ENCODE assay signal across 16 cellular contexts in the genomic region with DNA sequence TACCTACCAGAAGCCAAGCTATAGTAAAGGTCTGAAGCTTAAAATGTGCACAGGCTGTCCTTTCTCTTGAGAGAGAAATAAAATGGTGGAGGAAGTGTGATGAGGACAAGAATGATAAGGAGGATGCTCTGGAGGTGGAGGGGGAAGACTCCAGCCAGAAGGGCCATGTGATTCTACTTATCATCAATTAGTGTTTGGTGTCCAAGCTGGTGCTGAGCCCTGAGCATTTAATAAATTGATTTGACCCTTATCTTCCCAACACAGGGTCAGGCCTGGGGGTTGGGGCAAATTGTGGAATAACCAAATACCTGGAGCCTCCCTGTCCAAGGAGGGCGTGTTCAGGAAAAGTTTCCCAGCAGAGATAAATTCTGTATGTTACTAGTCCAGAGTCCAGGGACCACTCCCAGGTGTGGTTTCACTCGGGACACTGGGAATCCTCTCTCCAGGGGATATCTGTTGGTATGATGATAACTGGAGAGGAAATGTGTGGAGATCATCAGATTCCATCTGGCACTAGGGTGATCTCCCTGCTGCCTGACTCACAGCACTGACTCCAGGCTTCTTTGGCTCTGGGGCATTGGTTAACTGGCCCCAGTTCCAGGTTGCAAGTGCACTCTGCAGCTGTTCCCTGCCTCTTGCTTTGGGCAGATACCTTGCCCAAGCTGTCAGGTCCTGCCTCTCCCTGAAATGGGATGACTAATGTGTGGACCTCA. TPM values are rescaled to one million over a fixed set of nuclear protein-coding genes. Genes with fewer than 3 reads are reported as not detected.
A peak's percentile ranks its signal among the peaks of the same experiment; 100 is the strongest.
DNase-seq lines count a peak whose midpoint lies in the region; ATAC-seq, FAIRE-seq and TF ChIP-seq lines count a peak whose summit lies in the region.
"Had no signal": no experiment of that assay in that cellular context is flagged by ENCODE, and none has a peak within 500 bp of the region (broad histone marks: within the 10 kb centered on the region; RNA-seq: fewer than 3 reads in every experiment).

No MANE protein-coding gene starts in this region.

- intact Hi-C loops in spleen (cut with DNase I; ENCODE audit: low total_unique reads), result no loop called here

- WGBS in spleen, 5 donors, result 43 to 81% (median 75%) methylated on average over 2 of the region's 2 CpGs

- peaks cover 0 to 19% (median 14%) of the 10 kb centered on the region in 7 donors for H3K27me3 ChIP-seq in spleen (replicated peaks in 1 of 7)
- H3K27me3 ChIP-seq: cardiac muscle cell had no signal

- FAIRE-seq in GM12892 (lab: Jason Lieb, UNC), result no peak

- H3K4me1 Mint-ChIP-seq in osteocyte (ENCODE audit: unreplicated experiment), result peaks cover 11% of the 10 kb centered on the region

- TF ChIP-seq POLR2A in spleen (IDR thresholded peaks at IDR 0.05) (no peak), GM12892 (IDR thresholded peaks at IDR 0.05; ENCODE audit: low read depth, low read length) (no peak)

- no peak overlapping the region for H3K4me3 Mint-ChIP-seq in osteocyte (ENCODE audit: unreplicated experiment)
- H3K4me3 Mint-ChIP-seq: activated naive CD8-positive, alpha-beta T cell; natural killer cell had no signal

- H3K36me3 Mint-ChIP-seq in osteocyte (ENCODE audit: unreplicated experiment), result no peaks in the 10 kb centered on the region
- H3K36me3 Mint-ChIP-seq: activated naive CD8-positive, alpha-beta T cell; natural killer cell had no signal

- no peaks in the 10 kb centered on the region for H3K9me3 ChIP-seq in spleen
- H3K9me3 ChIP-seq: left ventricle myocardium inferior, stomach had no signal

- DNase-seq in NCI-H524 (lab: John Stamatoyannopoulos, UW) (peak; percentile 11 to 30), NCI-H524 treated with DMSO at 0.1 percent for 48 hours (lab: John Stamatoyannopoulos, UW) (no peak), RPMI7951 (ENCODE audit: low read depth) (peak; percentile 98), fibroblast of mammary gland (ENCODE audit: low read depth) (peak; percentile 47), spleen (peak; percentile 32), GM12892 (ENCODE audit: insufficient read length) (no peak), osteocyte (ENCODE audit: extremely low spot score, unreplicated experiment) (no peak)
- DNase-seq: activated CD8-positive, alpha-beta memory T cell treated with anti-CD3 and anti-CD28 coated beads, Interleukin-2, amount 50 U/mL, for 48 hours; left ventricle myocardium inferior; natural killer cell; NCI-H2081; stomach had no signal

- H3K9me3 Mint-ChIP-seq in osteocyte (ENCODE audit: unreplicated experiment), result no peaks in the 10 kb centered on the region
- H3K9me3 Mint-ChIP-seq: natural killer cell had no signal

- no peak for TF ChIP-seq CTCF in fibroblast of mammary gland (conservative IDR thresholded peaks at IDR 0.05; ENCODE audit: control insufficient read depth, insufficient read depth, low read depth, low read length)
- no peak for TF ChIP-seq CTCF in spleen (IDR thresholded peaks at IDR 0.05 in 8 of 11, conservative IDR thresholded peaks at IDR 0.05 in 3 of 11)
- TF ChIP-seq CTCF in osteocyte (IDR thresholded peaks at IDR 0.05), result no peak

- H3K27ac Mint-ChIP-seq in osteocyte (ENCODE audit: unreplicated experiment), result no peak overlapping the region
- H3K27ac Mint-ChIP-seq: activated naive CD8-positive, alpha-beta T cell; natural killer cell had no signal

- H3K4me1 ChIP-seq in spleen, result peaks cover 4 to 40% (median 19%) of the 10 kb centered on the region in 6 donors

- H3K27me3 Mint-ChIP-seq in osteocyte (ENCODE audit: unreplicated experiment), result peaks cover 4% of the 10 kb centered on the region
- H3K27me3 Mint-ChIP-seq: activated naive CD8-positive, alpha-beta T cell had no signal

- H3K4me3 ChIP-seq in fibroblast of mammary gland (ENCODE audit: control insufficient read depth, low read depth, low read length) (no peak overlapping the region), spleen (no peak overlapping the region)
- H3K4me3 ChIP-seq: cardiac muscle cell, left ventricle myocardium inferior, stomach had no signal

- H3K27ac ChIP-seq in spleen, result no peak overlapping the region
- H3K27ac ChIP-seq: 22Rv1, cardiac muscle cell, left ventricle myocardium inferior, stomach had no signal

- ATAC-seq in HG03342 (IDR thresholded peaks at IDR 0.05; ENCODE audit: unreplicated experiment), result no peak
- ATAC-seq: natural killer cell had no signal

- H3K36me3 ChIP-seq in spleen, result no peaks in the 10 kb centered on the region
- H3K36me3 ChIP-seq: cardiac muscle cell, left ventricle myocardium inferior, stomach had no signal

RNA-seq across cellular contexts. Expression of a gene that starts 3.8 kb away (rescaled TPM):
- 53.1 and 53.5 TPM in 2 replicates for total RNA-seq in RPMI7951 (2014; rRNA removed; shearing (Covaris generic))
- total RNA-seq in spleen (10 to 100 TPM in 5 of 7 donors, 1 to 10 TPM in 2; 8.2 to 55.2 (median 25.3) TPM), osteocyte (14.7 and 16.1 TPM in 2 replicates)
- 10 to 100 TPM; 17.8 to 60.0 (median 31.5) TPM for polyA plus RNA-seq in spleen
- 49.0 TPM for polyA plus RNA-seq in GM12892 (2012; ENCODE audit: missing spikeins)

Comparison
In these comparisons a context has a peak if more than half of its experiments do, and no peak if none do; other contexts are left out.
1. DNase-seq: peak in NCI-H524 (2 of 2), RPMI7951 (single experiment), fibroblast of mammary gland (single experiment) and spleen (single experiment); none in NCI-H524 treated with DMSO at 0.1 percent for 48 hours (single experiment), GM12892 (single experiment) and osteocyte (single experiment).